18 cellular contexts compared by ENCODE assay signal in the genomic region with DNA sequence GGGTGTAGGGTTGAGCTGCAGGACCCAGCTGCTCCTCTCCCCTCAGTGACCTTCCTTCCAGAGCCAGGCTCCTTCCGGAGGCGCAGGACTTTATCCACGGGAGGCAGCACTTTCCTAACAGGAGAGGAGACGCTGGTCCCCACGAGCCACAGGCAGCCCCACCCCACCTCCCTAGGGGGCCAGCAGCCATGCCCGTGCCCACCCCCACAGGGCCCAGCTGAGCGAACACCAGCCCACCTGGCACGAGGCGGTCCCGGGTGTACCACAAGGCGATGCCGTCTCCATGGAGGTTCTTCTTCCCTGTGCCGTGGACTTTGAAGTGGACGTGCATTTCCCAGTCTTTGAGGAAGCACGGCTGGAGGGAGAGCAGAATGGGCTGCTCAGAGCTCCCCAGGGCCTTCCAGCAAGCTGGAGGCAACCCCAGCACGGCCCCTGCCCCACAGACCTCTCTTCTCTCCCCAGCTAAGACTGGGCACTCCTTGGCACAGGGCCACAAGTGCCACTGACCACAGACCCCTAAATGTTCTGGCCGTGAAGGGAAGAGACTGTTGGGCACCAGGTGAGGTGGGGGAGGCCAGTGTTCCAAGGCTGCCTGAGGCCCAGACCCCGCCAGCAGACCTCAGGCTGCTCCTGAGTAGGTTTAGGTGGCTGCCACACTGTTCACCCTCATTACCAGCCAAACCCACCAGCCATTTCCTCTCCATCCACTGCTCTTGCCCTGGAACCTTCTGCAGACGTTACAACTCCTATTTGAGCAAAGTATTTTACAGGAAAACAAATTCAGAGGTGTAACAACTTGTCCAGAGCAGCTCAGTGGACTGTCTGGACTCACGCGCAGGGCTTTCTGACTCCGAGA. TPM values are rescaled to one million over a fixed set of nuclear protein-coding genes. Genes with fewer than 3 reads are reported as not detected.
DNase-seq lines count a peak whose midpoint lies in the region; ATAC-seq and TF ChIP-seq lines count a peak whose summit lies in the region.
"Had no signal": no experiment of that assay in that cellular context is flagged by ENCODE, and none has a peak within 500 bp of the region (broad histone marks: within the 10 kb centered on the region; RNA-seq: fewer than 3 reads in every experiment).

No MANE protein-coding gene starts in this region.

- TF ChIP-seq CTCF in C4-2B (conservative IDR thresholded peaks at IDR 0.05): no peak

- ATAC-seq in HG03280 (IDR thresholded peaks at IDR 0.05; ENCODE audit: unreplicated experiment): no peak
- no peak for ATAC-seq in GM18520 (IDR thresholded peaks at IDR 0.05; ENCODE audit: unreplicated experiment)

- DNase-seq in immature natural killer cell: no peak
- DNase-seq in posterior vena cava (ENCODE audit: low spot score): peak; percentile 79
- DNase-seq in DMS53 treated with DMSO at 0.1 percent for 48 hours (lab: John Stamatoyannopoulos, UW; ENCODE audit: unreplicated experiment): no peak
- DNase-seq: Caco-2, DMS79, GDM1, GM23248, IMR-90, Kasumi-1, NCI-H187 treated with DMSO at 0.1 percent for 48 hours, NCI-H2171 treated with DMSO at 0.1 percent for 48 hours, NCI-H82, SHP77 treated with DMSO at 0.1 percent for 48 hours had no signal

- H3K36me3 ChIP-seq in HUES6 (ENCODE audit: control insufficient read depth, insufficient read depth, low read length): peaks cover 63% of the 10 kb centered on the region

- peak overlapping the region; percentile 23 for H3K9ac ChIP-seq in HUES6 (ENCODE audit: low read length)
- H3K9ac ChIP-seq: GM23248 had no signal

- H3K27me3 Mint-ChIP-seq in immature natural killer cell (ENCODE audit: low read depth in 3 of 3): peaks cover 0 to 6% (median 5%) of the 10 kb centered on the region in 3 donors

- H3K27ac ChIP-seq in C4-2B (peak overlapping the region; percentile 37), HUES6 (ENCODE audit: low read depth, low read length) (peak overlapping the region; percentile 39; the same call in 1 of the 2 replicates)
- H3K27ac ChIP-seq: GM23248, Peyer's patch had no signal

- H3K4me3 ChIP-seq in HUES6 (ENCODE audit: low read depth, low read length): no peak overlapping the region
- H3K4me3 ChIP-seq: GM23248, Peyer's patch had no signal

- peak overlapping the region; percentile 69 to 89 (median 78) for H3K27ac Mint-ChIP-seq in immature natural killer cell

- H3K36me3 Mint-ChIP-seq in immature natural killer cell: peaks cover 22 to 56% (median 46%) of the 10 kb centered on the region in 3 donors

- intact Hi-C loops in posterior vena cava (cut with DNase I): no loop called here

- peak overlapping the region; percentile 53 to 80 (median 75) for H3K4me3 Mint-ChIP-seq in immature natural killer cell

- no peaks in the 10 kb centered on the region for H3K27me3 ChIP-seq in HUES6 (ENCODE audit: control insufficient read depth, insufficient read depth, low read length)
- H3K27me3 ChIP-seq: Peyer's patch had no signal

- H3K4me1 Mint-ChIP-seq in immature natural killer cell: peaks cover 48 to 50% of the 10 kb centered on the region in 2 donors

- H3K9me3 ChIP-seq in HUES6 (ENCODE audit: control insufficient read depth, insufficient read depth, low read depth, low read length): no peaks in the 10 kb centered on the region
- H3K9me3 ChIP-seq: Caco-2, Peyer's patch had no signal

- peaks cover 33% of the 10 kb centered on the region for H3K4me1 ChIP-seq in HUES6 (ENCODE audit: control insufficient read depth, insufficient read depth, low read length)
- H3K4me1 ChIP-seq: Caco-2, Peyer's patch had no signal

- no peaks in the 10 kb centered on the region for H3K9me3 Mint-ChIP-seq in immature natural killer cell

RNA-seq across cellular contexts. Expression of a gene that starts 13.0 kb away (rescaled TPM):
- 100 to 1,000 TPM; 316 to 441 (median 409) TPM for polyA plus RNA-seq in immature natural killer cell
- 10 to 100 TPM; 72.4 to 95.7 TPM for total RNA-seq in posterior vena cava

RNA-seq across cellular contexts. Expression of a gene that starts 19.2 kb away (rescaled TPM):
- 10 to 100 TPM; 27.1 to 64.5 (median 33.8) TPM for polyA plus RNA-seq in immature natural killer cell
- total RNA-seq in posterior vena cava: 10 to 100 TPM; 11.3 to 13.4 TPM

RNA-seq across cellular contexts. Expression of a gene that starts 26.8 kb away (rescaled TPM):
- 1 to 10 TPM; 2.1 to 4.2 (median 4.1) TPM for polyA plus RNA-seq in immature natural killer cell
- total RNA-seq in posterior vena cava: 1 to 10 TPM; 5.4 to 6.1 TPM

RNA-seq across cellular contexts. Expression of a gene that starts 34.9 kb away (rescaled TPM):
- polyA plus RNA-seq in immature natural killer cell: 100 to 1,000 TPM; 345 to 494 (median 375) TPM
- total RNA-seq in posterior vena cava: 10 to 100 TPM; 81.8 to 91.9 TPM

RNA-seq across cellular contexts. Expression of a gene that starts 35.0 kb away (rescaled TPM):
- 10 to 100 TPM; 39.7 to 80.2 (median 45.8) TPM for polyA plus RNA-seq in immature natural killer cell
- total RNA-seq in posterior vena cava: 10 to 100 TPM; 17.4 to 18.6 TPM
